30 cellular contexts compared by ENCODE assay signal in the genomic region with DNA sequence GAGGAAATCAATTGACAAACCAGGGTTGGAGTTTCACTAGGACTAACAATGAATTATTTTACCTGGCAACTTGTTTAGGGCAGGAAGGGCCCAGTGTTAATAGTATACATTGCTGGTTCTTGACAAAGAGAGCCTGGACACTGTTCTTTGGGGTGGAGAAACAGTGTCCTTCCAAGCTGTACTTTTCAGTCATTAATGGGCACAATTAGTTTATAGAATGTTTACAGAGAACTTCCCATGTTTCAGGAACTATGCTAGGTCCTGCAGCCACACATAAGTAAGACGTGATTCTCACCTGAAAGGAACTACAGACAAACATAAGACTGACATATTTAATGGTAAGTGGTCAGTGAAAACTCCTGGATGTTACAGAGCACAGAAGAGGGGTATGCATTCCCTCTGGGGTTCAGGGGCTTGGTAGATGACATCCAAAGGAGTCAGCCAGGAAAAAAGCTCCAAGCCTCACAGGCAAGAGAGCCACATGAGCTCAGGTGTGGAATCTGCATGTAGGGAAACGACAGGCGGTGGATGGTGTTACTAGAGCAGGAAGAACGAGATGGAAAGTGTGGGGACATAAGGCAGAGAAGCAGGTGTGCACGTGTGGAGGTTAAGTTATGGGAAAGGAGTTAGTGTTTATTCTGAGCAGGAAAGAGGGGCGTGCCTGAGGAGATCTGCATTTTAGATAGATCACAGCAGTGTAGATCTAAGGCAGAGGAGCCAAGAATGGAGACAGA.
"Had no signal": no experiment of that assay in that cellular context is flagged by ENCODE, and none has a peak within 500 bp of the region (broad histone marks: within the 10 kb centered on the region; RNA-seq: fewer than 3 reads in every experiment).

No MANE protein-coding gene starts in this region.

- H3K27ac Mint-ChIP-seq: activated naive CD4-positive, alpha-beta T cell treated with anti-CD3 and anti-CD28 coated beads, Interleukin-2, amount 50 U/mL, for 72 hours; immature natural killer cell; memory B cell; natural killer cell; stimulated activated effector memory CD8-positive, alpha-beta T cell treated with anti-CD3 and anti-CD28 coated beads, Interleukin-12 subunit alpha, Interleukin-12 subunit beta, amount 100 ng/mL, for 72 hours; stimulated activated naive CD8-positive, alpha-beta T cell treated with anti-CD3 and anti-CD28 coated beads, Interleukin-15, amount 100 ng/mL, for 72 hours; T-helper 1 cell treated with Interleukin-12 subunit alpha and Interleukin-12 subunit beta and Interleukin-4 antibody, amounts not matched to agents 30 μg/mL and 1 μg/mL, for 36 hours; type B pancreatic cell had no signal

- H3K4me3 ChIP-seq: ovary, prostate gland, sigmoid colon, vagina had no signal

- H3K36me3 Mint-ChIP-seq: immature natural killer cell, memory B cell, natural killer cell, type B pancreatic cell had no signal

- H3K4me1 ChIP-seq: prostate gland had no signal

- DNase-seq: activated CD4-positive, alpha-beta T cell treated with anti-CD3 and anti-CD28 coated beads for 48 hours; activated CD4-positive, alpha-beta T cell treated with anti-CD3 and anti-CD28 coated beads, Interleukin-2, amount 50 U/mL, for 48 hours; activated naive CD4-positive, alpha-beta T cell; activated T-cell treated with anti-CD3 and anti-CD28 coated beads, Interleukin-2, amount 50 U/mL, for 48 hours; anterior cingulate cortex; dermis blood vessel endothelial cell; effector CD8-positive, alpha-beta T cell; erythroblast; hypothalamus; immature natural killer cell; natural killer cell; ovary; retina; sigmoid colon; small intestine; stimulated activated CD4-positive, alpha-beta T cell treated with anti-CD3 and anti-CD28 coated beads, Interleukin-4, amount 100 ng/mL, for 24 hours; stimulated activated naive CD8-positive, alpha-beta T cell treated with anti-CD3 and anti-CD28 coated beads, Interleukin-15, amount 100 ng/mL, for 72 hours; substantia nigra; SW 1271; T-helper 9 cell; WERI-Rb-1 had no signal

- H3K4me1 Mint-ChIP-seq: stimulated activated effector memory CD8-positive, alpha-beta T cell treated with anti-CD3 and anti-CD28 coated beads, Interleukin-12 subunit alpha, Interleukin-12 subunit beta, amount 100 ng/mL, for 72 hours had no signal

- H3K9me3 ChIP-seq: neutrophil, ovary, prostate gland, sigmoid colon, vagina had no signal

- H3K4me3 Mint-ChIP-seq: central memory CD8-positive, alpha-beta T cell; immature natural killer cell; memory B cell; natural killer cell; stimulated activated effector memory CD8-positive, alpha-beta T cell treated with anti-CD3 and anti-CD28 coated beads, Interleukin-12 subunit alpha, Interleukin-12 subunit beta, amount 100 ng/mL, for 72 hours; stimulated activated naive CD8-positive, alpha-beta T cell treated with anti-CD3 and anti-CD28 coated beads, Interleukin-15, amount 100 ng/mL, for 72 hours; T-helper 1 cell treated with Interleukin-12 subunit alpha and Interleukin-12 subunit beta and Interleukin-4 antibody, amounts not matched to agents 30 μg/mL and 1 μg/mL, for 36 hours; type B pancreatic cell had no signal

- H3K36me3 ChIP-seq: neutrophil, ovary, prostate gland, sigmoid colon, vagina had no signal

- H3K27me3 Mint-ChIP-seq: central memory CD8-positive, alpha-beta T cell had no signal

- H3K9me3 Mint-ChIP-seq: activated naive CD4-positive, alpha-beta T cell treated with anti-CD3 and anti-CD28 coated beads, Interleukin-2, amount 50 U/mL, for 72 hours; central memory CD8-positive, alpha-beta T cell; memory B cell; natural killer cell; stimulated activated effector memory CD8-positive, alpha-beta T cell treated with anti-CD3 and anti-CD28 coated beads, Interleukin-12 subunit alpha, Interleukin-12 subunit beta, amount 100 ng/mL, for 72 hours; stimulated activated naive CD8-positive, alpha-beta T cell treated with anti-CD3 and anti-CD28 coated beads, Interleukin-15, amount 100 ng/mL, for 72 hours; T-helper 1 cell treated with Interleukin-12 subunit alpha and Interleukin-12 subunit beta and Interleukin-4 antibody, amounts not matched to agents 30 μg/mL and 1 μg/mL, for 36 hours; type B pancreatic cell had no signal

- H3K27me3 ChIP-seq: ovary, sigmoid colon, vagina had no signal

- H3K27ac ChIP-seq: neutrophil, ovary, sigmoid colon, vagina, WERI-Rb-1 had no signal
